Comparison of ENCODE assay signal across 18 cellular contexts in genomic region chr15:94467034-94467433, GRCh38.
"Had no signal": no experiment of that assay in that cellular context is flagged by ENCODE, and none has a peak within 500 bp of the region (broad histone marks: within the 10 kb centered on the region; RNA-seq: fewer than 3 reads in every experiment).

No MANE protein-coding gene starts in this region.

- DNase-seq: activated CD4-positive, alpha-beta T cell treated with anti-CD3 and anti-CD28 coated beads, Interleukin-2, amount 10 ng/mL, durations not matched to agents 7 days and 5 days; activated CD4-positive, CD25-positive, alpha-beta regulatory T cell; activated effector memory CD4-positive, alpha-beta T cell treated with Interleukin-2 at 50 U/mL for 16 hours; activated T-cell treated with anti-CD3 and anti-CD28 coated beads, Interleukin-2, amount 50 U/mL, for 1 hour; amygdala; cortex of kidney; effector CD8-positive, alpha-beta T cell; gastrocnemius medialis; kidney glomerular epithelial cell; lower lobe of right lung; thyroid gland; uterus had no signal

- H3K27ac Mint-ChIP-seq: activated CD4-positive, alpha-beta T cell treated with anti-CD3 and anti-CD28 coated beads, Interleukin-2, amount 10 ng/mL, durations not matched to agents 7 days and 5 days; activated naive CD4-positive, alpha-beta T cell treated with anti-CD3 and anti-CD28 coated beads, Interleukin-2, amount 50 U/mL, for 24 hours; brain; mesothelial cell of epicardium; neural progenitor cell had no signal

- H3K4me3 ChIP-seq: gastrocnemius medialis, lower lobe of right lung, neural progenitor cell, skin epidermis, thyroid gland, uterus had no signal

- H3K27me3 ChIP-seq: gastrocnemius medialis, neural progenitor cell, thyroid gland, uterus had no signal

- H3K36me3 Mint-ChIP-seq: brain, mesothelial cell of epicardium, neural progenitor cell had no signal

- H3K4me1 Mint-ChIP-seq: activated CD4-positive, alpha-beta T cell treated with anti-CD3 and anti-CD28 coated beads, Interleukin-2, amount 10 ng/mL, durations not matched to agents 7 days and 5 days; activated naive CD4-positive, alpha-beta T cell treated with anti-CD3 and anti-CD28 coated beads, Interleukin-2, amount 50 U/mL, for 24 hours; brain; central memory CD8-positive, alpha-beta T cell; neural progenitor cell had no signal

- H3K4me3 Mint-ChIP-seq: activated CD4-positive, alpha-beta T cell treated with anti-CD3 and anti-CD28 coated beads, Interleukin-2, amount 10 ng/mL, durations not matched to agents 7 days and 5 days; activated naive CD4-positive, alpha-beta T cell treated with anti-CD3 and anti-CD28 coated beads, Interleukin-2, amount 50 U/mL, for 24 hours; brain; central memory CD8-positive, alpha-beta T cell; mesothelial cell of epicardium; neural progenitor cell had no signal

- H3K27me3 Mint-ChIP-seq: activated CD4-positive, alpha-beta T cell treated with anti-CD3 and anti-CD28 coated beads, Interleukin-2, amount 10 ng/mL, durations not matched to agents 7 days and 5 days; activated naive CD4-positive, alpha-beta T cell treated with anti-CD3 and anti-CD28 coated beads, Interleukin-2, amount 50 U/mL, for 24 hours; brain; central memory CD8-positive, alpha-beta T cell had no signal

- ATAC-seq: gastrocnemius medialis, lower lobe of right lung had no signal

- H3K36me3 ChIP-seq: gastrocnemius medialis, lower lobe of right lung, neural progenitor cell, thyroid gland, uterus had no signal

- H3K9me3 Mint-ChIP-seq: activated CD4-positive, alpha-beta T cell treated with anti-CD3 and anti-CD28 coated beads, Interleukin-2, amount 10 ng/mL, durations not matched to agents 7 days and 5 days; activated naive CD4-positive, alpha-beta T cell treated with anti-CD3 and anti-CD28 coated beads, Interleukin-2, amount 50 U/mL, for 24 hours; central memory CD8-positive, alpha-beta T cell; mesothelial cell of epicardium; neural progenitor cell had no signal
